In genomic region chr5:150523472-150524350, GRCh38 we compare ENCODE assay signal across 8 cellular contexts. TPM values are rescaled to one million over a fixed set of nuclear protein-coding genes. Genes with fewer than 3 reads are reported as not detected.
DNase-seq lines count a peak whose midpoint lies in the region; TF ChIP-seq lines count a peak whose summit lies in the region.

No MANE protein-coding gene starts in this region.

- intact Hi-C loops in activated T-helper 2 cell treated with anti-CD3 and anti-CD28 coated beads, Interferon-gamma antibody, Interleukin-2, Interleukin-4, amounts not matched to agents 10 μg/mL and 5 μg/mL and 100 μg/mL, durations not matched to agents 14 hours and 24 hours and 36 hours (cut with micrococcal nuclease): loop anchor here (2.0 kb wide), 1 partner anchor 65 kb away; no protein-coding TSS in a partner anchor

- H3K27ac Mint-ChIP-seq in activated T-helper 2 cell treated with anti-CD3 and anti-CD28 coated beads, Interferon-gamma antibody, Interleukin-2, Interleukin-4, amounts not matched to agents 10 μg/mL and 5 μg/mL and 100 μg/mL, durations not matched to agents 14 hours and 24 hours and 36 hours: no peak overlapping the region

- no peak overlapping the region for H3K4me3 Mint-ChIP-seq in activated T-helper 2 cell treated with anti-CD3 and anti-CD28 coated beads, Interferon-gamma antibody, Interleukin-2, Interleukin-4, amounts not matched to agents 10 μg/mL and 5 μg/mL and 100 μg/mL, durations not matched to agents 14 hours and 24 hours and 36 hours (ENCODE audit: low read depth)

- peak; percentile 64 for TF ChIP-seq CTCF in GM12874 (IDR thresholded peaks at IDR 0.05; ENCODE audit: insufficient read depth, low read depth, low read length)

- no peaks in the 10 kb centered on the region for H3K36me3 Mint-ChIP-seq in activated T-helper 2 cell treated with anti-CD3 and anti-CD28 coated beads, Interferon-gamma antibody, Interleukin-2, Interleukin-4, amounts not matched to agents 10 μg/mL and 5 μg/mL and 100 μg/mL, durations not matched to agents 14 hours and 24 hours and 36 hours (ENCODE audit: low read depth)

- no peaks in the 10 kb centered on the region for H3K4me1 Mint-ChIP-seq in activated T-helper 2 cell treated with anti-CD3 and anti-CD28 coated beads, Interferon-gamma antibody, Interleukin-2, Interleukin-4, amounts not matched to agents 10 μg/mL and 5 μg/mL and 100 μg/mL, durations not matched to agents 14 hours and 24 hours and 36 hours (ENCODE audit: low read depth)

- DNase-seq in AG20443 (ENCODE audit: low spot score): peak; percentile 66
- DNase-seq in NOMO-1 (lab: John Stamatoyannopoulos, UW; ENCODE audit: unreplicated experiment in 2 of 2): peak; percentile 19 to 31
- peak; percentile 36 for DNase-seq in brain pericyte (ENCODE audit: low read depth, low spot score)
- peak; percentile 73 for DNase-seq in iPS-NIHi11 (ENCODE audit: low spot score)
- DNase-seq in smooth muscle cell of the brain vasculature (ENCODE audit: low read depth, low spot score): peak; percentile 53
- no peak for DNase-seq in stimulated activated CD4-positive, alpha-beta T cell treated with anti-CD3 and anti-CD28 coated beads, Interleukin-1b, Interleukin-23, amount 100 ng/mL, for 48 hours
- no peak for DNase-seq in activated T-helper 2 cell treated with anti-CD3 and anti-CD28 coated beads, Interferon-gamma antibody, Interleukin-2, Interleukin-4, amounts not matched to agents 10 μg/mL and 5 μg/mL and 100 μg/mL, durations not matched to agents 14 hours and 24 hours and 36 hours (ENCODE audit: low spot score)

- no peaks in the 10 kb centered on the region for H3K27me3 Mint-ChIP-seq in activated T-helper 2 cell treated with anti-CD3 and anti-CD28 coated beads, Interferon-gamma antibody, Interleukin-2, Interleukin-4, amounts not matched to agents 10 μg/mL and 5 μg/mL and 100 μg/mL, durations not matched to agents 14 hours and 24 hours and 36 hours (ENCODE audit: low read depth)

- H3K9me3 Mint-ChIP-seq in activated T-helper 2 cell treated with anti-CD3 and anti-CD28 coated beads, Interferon-gamma antibody, Interleukin-2, Interleukin-4, amounts not matched to agents 10 μg/mL and 5 μg/mL and 100 μg/mL, durations not matched to agents 14 hours and 24 hours and 36 hours: no peaks in the 10 kb centered on the region

RNA-seq across cellular contexts. Expression of gene NDST1, which starts 15.8 kb away (rescaled TPM):
- 2.4 and 3.0 TPM in 2 replicates for total RNA-seq in activated T-helper 2 cell treated with anti-CD3 and anti-CD28 coated beads, Interferon-gamma antibody, Interleukin-2, Interleukin-4, amounts not matched to agents 10 μg/mL and 5 μg/mL and 100 μg/mL, durations not matched to agents 14 hours and 24 hours and 36 hours

Comparison
In these comparisons a context has a peak if more than half of its experiments do, and no peak if none do; other contexts are left out.
1. DNase-seq: peak in AG20443 (single experiment), NOMO-1 (2 of 2), brain pericyte (single experiment), iPS-NIHi11 (single experiment) and smooth muscle cell of the brain vasculature (single experiment); none in stimulated activated CD4-positive, alpha-beta T cell treated with anti-CD3 and anti-CD28 coated beads, Interleukin-1b, Interleukin-23, amount 100 ng/mL, for 48 hours (single experiment) and activated T-helper 2 cell treated with anti-CD3 and anti-CD28 coated beads, Interferon-gamma antibody, Interleukin-2, Interleukin-4, amounts not matched to agents 10 μg/mL and 5 μg/mL and 100 μg/mL, durations not matched to agents 14 hours and 24 hours and 36 hours (single experiment).